ENCODE assay signal across 23 cellular contexts in genomic region chrX:127243654-127244053, GRCh38.
"Had no signal": no experiment of that assay in that cellular context is flagged by ENCODE, and none has a peak within 500 bp of the region (broad histone marks: within the 10 kb centered on the region; RNA-seq: fewer than 3 reads in every experiment).

No MANE protein-coding gene starts in this region.

- DNase-seq: colonic mucosa; cortex of kidney; dermis blood vessel endothelial cell; dorsolateral prefrontal cortex; effector CD4-positive, alpha-beta T cell; effector CD8-positive, alpha-beta T cell; effector memory CD4-positive, alpha-beta T cell; effector memory CD8-positive, alpha-beta T cell; endodermal cell; erythroblast; esophagus squamous epithelium; foreskin fibroblast; foreskin keratinocyte; foreskin melanocyte; gastrocnemius medialis; glutamatergic neuron; head of caudate nucleus; heart left ventricle; heart right ventricle had no signal

- H3K27ac ChIP-seq: colonic mucosa, coronary artery, dorsolateral prefrontal cortex, epithelial cell of prostate, esophagus muscularis mucosa, esophagus squamous epithelium, foreskin keratinocyte, gastrocnemius medialis, gastroesophageal sphincter, heart left ventricle, heart right ventricle had no signal

- H3K36me3 ChIP-seq: colonic mucosa, esophagus muscularis mucosa, esophagus squamous epithelium, gastrocnemius medialis, gastroesophageal sphincter, heart left ventricle, heart right ventricle had no signal

- H3K4me3 ChIP-seq: colonic mucosa, coronary artery, dorsolateral prefrontal cortex, esophagus muscularis mucosa, esophagus squamous epithelium, gastrocnemius medialis, gastroesophageal sphincter, heart left ventricle, heart right ventricle had no signal

- H3K4me1 ChIP-seq: colonic mucosa, esophagus muscularis mucosa, esophagus squamous epithelium, foreskin keratinocyte, gastrocnemius medialis, gastroesophageal sphincter, heart left ventricle, heart right ventricle had no signal

- H3K9me3 ChIP-seq: colonic mucosa, esophagus muscularis mucosa, esophagus squamous epithelium, gastrocnemius medialis, gastroesophageal sphincter, heart left ventricle, heart right ventricle had no signal
